ENCODE assay signal across 8 cellular contexts in genomic region chr4:26322349-26322748, GRCh38. TPM values are rescaled to one million over a fixed set of nuclear protein-coding genes. Genes with fewer than 3 reads are reported as not detected.
DNase-seq lines count a peak whose midpoint lies in the region; TF ChIP-seq lines count a peak whose summit lies in the region.

No MANE protein-coding gene starts in this region.

- H3K27ac Mint-ChIP-seq in activated CD4-positive, alpha-beta T cell treated with anti-CD3 and anti-CD28 coated beads, Interleukin-2, amount 10 ng/mL, durations not matched to agents 7 days and 5 days: peak overlapping the region; percentile 97
- peak overlapping the region; percentile 90 for H3K27ac Mint-ChIP-seq in activated CD4-positive, alpha-beta memory T cell treated with anti-CD3 and anti-CD28 coated beads for 36 hours

- H3K36me3 ChIP-seq in iPS-15b (ENCODE audit: control insufficient read depth, insufficient read depth, low read length) (no peaks in the 10 kb centered on the region), stomach (no peaks in the 10 kb centered on the region)

- no peaks in the 10 kb centered on the region for H3K27me3 ChIP-seq in iPS-15b (ENCODE audit: control insufficient read depth, insufficient read depth, low read length)
- no peaks in the 10 kb centered on the region for H3K27me3 ChIP-seq in stomach

- H3K9me3 Mint-ChIP-seq in activated CD4-positive, alpha-beta T cell treated with anti-CD3 and anti-CD28 coated beads, Interleukin-2, amount 10 ng/mL, durations not matched to agents 7 days and 5 days: peaks cover 3% of the 10 kb centered on the region
- peaks cover 8% of the 10 kb centered on the region for H3K9me3 Mint-ChIP-seq in activated CD4-positive, alpha-beta memory T cell treated with anti-CD3 and anti-CD28 coated beads for 36 hours

- H3K4me3 ChIP-seq in iPS-15b (ENCODE audit: low read depth, low read length) (peak overlapping the region; percentile 90), stomach (peak overlapping the region; percentile 70 to 86 (median 80))

- H3K4me1 ChIP-seq in iPS-15b (ENCODE audit: control insufficient read depth, insufficient read depth, low read length) (peaks cover 12% of the 10 kb centered on the region), stomach (peaks cover 0 to 67% (median 44%) of the 10 kb centered on the region in 4 donors)

- peak overlapping the region; percentile 97 for H3K4me3 Mint-ChIP-seq in activated CD4-positive, alpha-beta T cell treated with anti-CD3 and anti-CD28 coated beads, Interleukin-2, amount 10 ng/mL, durations not matched to agents 7 days and 5 days
- H3K4me3 Mint-ChIP-seq in activated CD4-positive, alpha-beta memory T cell treated with anti-CD3 and anti-CD28 coated beads for 36 hours: peak overlapping the region; percentile 86

- POLR2A ChIA-PET in activated CD4-positive, alpha-beta T cell treated with anti-CD3 and anti-CD28 coated beads, Interleukin-2, amount 10 ng/mL, durations not matched to agents 7 days and 5 days (lab: Charles Lee): no interaction called here
- POLR2A ChIA-PET in activated CD4-positive, alpha-beta memory T cell treated with anti-CD3 and anti-CD28 coated beads for 36 hours (lab: Charles Lee): interaction anchor here (3.0 kb wide), 1 partner anchor 247 kb away, joined by 36 read pairs; no protein-coding TSS in a partner anchor

- peaks cover 7% of the 10 kb centered on the region for H3K36me3 Mint-ChIP-seq in activated CD4-positive, alpha-beta T cell treated with anti-CD3 and anti-CD28 coated beads, Interleukin-2, amount 10 ng/mL, durations not matched to agents 7 days and 5 days (ENCODE audit: low read depth)
- peaks cover 38% of the 10 kb centered on the region for H3K36me3 Mint-ChIP-seq in activated CD4-positive, alpha-beta memory T cell treated with anti-CD3 and anti-CD28 coated beads for 36 hours

- no peaks in the 10 kb centered on the region for H3K27me3 Mint-ChIP-seq in activated CD4-positive, alpha-beta T cell treated with anti-CD3 and anti-CD28 coated beads, Interleukin-2, amount 10 ng/mL, durations not matched to agents 7 days and 5 days
- no peaks in the 10 kb centered on the region for H3K27me3 Mint-ChIP-seq in activated CD4-positive, alpha-beta memory T cell treated with anti-CD3 and anti-CD28 coated beads for 36 hours

- peaks cover 40% of the 10 kb centered on the region for H3K4me1 Mint-ChIP-seq in activated CD4-positive, alpha-beta T cell treated with anti-CD3 and anti-CD28 coated beads, Interleukin-2, amount 10 ng/mL, durations not matched to agents 7 days and 5 days
- H3K4me1 Mint-ChIP-seq in activated CD4-positive, alpha-beta memory T cell treated with anti-CD3 and anti-CD28 coated beads for 36 hours (ENCODE audit: low read depth): peaks cover 43% of the 10 kb centered on the region

- H3K9ac ChIP-seq in iPS-15b (ENCODE audit: low read depth, low read length): peak overlapping the region; percentile 72

- H3K27ac ChIP-seq in stomach: peak overlapping the region in 3 of 5 donors; percentile 86 to 96 (median 95)

- intact Hi-C loops in activated CD4-positive, alpha-beta memory T cell treated with anti-CD3 and anti-CD28 coated beads for 36 hours (cut with micrococcal nuclease): loop anchor here (5.0 kb wide), 4 partner anchors 190 to 680 kb away; partner anchors contain the start of genes SMIM20 and TBC1D19
- intact Hi-C loops in stomach (cut with DNase I; ENCODE audit: low total_unique reads): no loop called here

- 20 to 29% (median 23%) methylated on average over 7 of the region's 7 CpGs for WGBS in stomach, 5 donors

- TF ChIP-seq CTCF in stomach (IDR thresholded peaks at IDR 0.05): no peak

- no peak for TF ChIP-seq EP300 in stomach (IDR thresholded peaks at IDR 0.05)

- CTCF ChIA-PET in activated CD4-positive, alpha-beta T cell treated with anti-CD3 and anti-CD28 coated beads, Interleukin-2, amount 10 ng/mL, durations not matched to agents 7 days and 5 days (lab: Charles Lee): interaction anchor here (1.2 kb wide), 1 partner anchor 17 kb away, joined by 3 read pairs; no protein-coding TSS in a partner anchor
- CTCF ChIA-PET in activated CD4-positive, alpha-beta memory T cell treated with anti-CD3 and anti-CD28 coated beads for 36 hours (lab: Charles Lee): interaction anchor here (1.6 to 3.9 kb wide), 2 partner anchors 88 to 128 kb away, joined by 3 to 15 read pairs; no protein-coding TSS in a partner anchor

- TF ChIP-seq POLR2A in stomach (IDR thresholded peaks at IDR 0.05): no peak

- DNase-seq in activated CD4-positive, alpha-beta T cell treated with anti-CD3 and anti-CD28 coated beads, Interleukin-2, amount 10 ng/mL, durations not matched to agents 7 days and 5 days: no peak
- no peak for DNase-seq in activated CD4-positive, alpha-beta T cell treated with anti-CD3 and anti-CD28 coated beads for 48 hours
- peak; percentile 46 for DNase-seq in activated CD4-positive, alpha-beta memory T cell treated with anti-CD3 and anti-CD28 coated beads for 36 hours
- no peak for DNase-seq in stomach
- no peak for DNase-seq in hippocampal formation (lab: John Stamatoyannopoulos, UW)
- DNase-seq in NCI-H1694 treated with DMSO at 0.1 percent for 48 hours (lab: John Stamatoyannopoulos, UW): no peak
- DNase-seq in COLO829 (ENCODE audit: low spot score): no peak

- H3K9me3 ChIP-seq in iPS-15b (ENCODE audit: control insufficient read depth, insufficient read depth, low read length) (no peaks in the 10 kb centered on the region), stomach (no peaks in the 10 kb centered on the region)

RNA-seq across cellular contexts. Expression of gene RBPJ, which starts 1.5 kb away (rescaled TPM):
- total RNA-seq in activated CD4-positive, alpha-beta T cell treated with anti-CD3 and anti-CD28 coated beads, Interleukin-2, amount 10 ng/mL, durations not matched to agents 7 days and 5 days: 10 to 100 TPM; 66.4 to 74.9 TPM
- 100 to 1,000 TPM; 262 to 269 TPM for total RNA-seq in activated CD4-positive, alpha-beta memory T cell treated with anti-CD3 and anti-CD28 coated beads for 36 hours
- 100 to 1,000 TPM in 2 of 5 donors, 10 to 100 TPM in 3; 23.2 to 184 (median 67.8) TPM for total RNA-seq in stomach
- polyA plus RNA-seq in stomach: 10 to 100 TPM; 26.8 to 39.1 (median 28.1) TPM
